Comparison of ENCODE assay signal across 1 cellular context in the genomic region with DNA sequence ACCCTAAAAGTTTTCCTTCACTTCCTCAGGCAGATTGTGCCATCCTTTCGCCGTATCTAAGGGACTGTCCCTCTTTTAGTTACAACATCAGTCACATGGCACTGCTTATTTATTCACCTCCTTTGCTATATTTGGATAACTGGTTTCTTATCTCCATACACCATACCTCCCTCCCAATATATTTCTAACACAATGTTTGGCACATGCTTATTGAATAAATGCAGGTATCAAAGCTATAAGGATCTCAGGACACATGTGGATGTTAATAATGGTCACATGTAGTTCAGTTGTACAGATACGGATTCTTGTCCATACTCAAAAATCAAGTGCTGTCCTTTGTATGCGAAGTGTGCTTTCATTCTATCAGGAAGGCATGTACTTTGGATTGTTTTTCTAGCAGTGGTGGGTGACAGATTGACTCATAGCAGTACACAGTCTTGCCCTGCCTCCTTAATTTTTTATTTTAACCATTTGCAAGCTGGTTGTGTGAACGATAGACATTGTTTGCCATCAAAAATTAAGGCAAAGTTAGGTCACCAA.
A peak's percentile ranks its signal among the peaks of the same experiment; 100 is the strongest.
TF ChIP-seq lines count a peak whose summit lies in the region.

No MANE protein-coding gene starts in this region.

TF ChIP-seq in HepG2, 621 proteins besides CTCF, POLR2A, EP300 and RAD21 (continued from another document and continues in another):
- TF ChIP-seq, protein P1, sequence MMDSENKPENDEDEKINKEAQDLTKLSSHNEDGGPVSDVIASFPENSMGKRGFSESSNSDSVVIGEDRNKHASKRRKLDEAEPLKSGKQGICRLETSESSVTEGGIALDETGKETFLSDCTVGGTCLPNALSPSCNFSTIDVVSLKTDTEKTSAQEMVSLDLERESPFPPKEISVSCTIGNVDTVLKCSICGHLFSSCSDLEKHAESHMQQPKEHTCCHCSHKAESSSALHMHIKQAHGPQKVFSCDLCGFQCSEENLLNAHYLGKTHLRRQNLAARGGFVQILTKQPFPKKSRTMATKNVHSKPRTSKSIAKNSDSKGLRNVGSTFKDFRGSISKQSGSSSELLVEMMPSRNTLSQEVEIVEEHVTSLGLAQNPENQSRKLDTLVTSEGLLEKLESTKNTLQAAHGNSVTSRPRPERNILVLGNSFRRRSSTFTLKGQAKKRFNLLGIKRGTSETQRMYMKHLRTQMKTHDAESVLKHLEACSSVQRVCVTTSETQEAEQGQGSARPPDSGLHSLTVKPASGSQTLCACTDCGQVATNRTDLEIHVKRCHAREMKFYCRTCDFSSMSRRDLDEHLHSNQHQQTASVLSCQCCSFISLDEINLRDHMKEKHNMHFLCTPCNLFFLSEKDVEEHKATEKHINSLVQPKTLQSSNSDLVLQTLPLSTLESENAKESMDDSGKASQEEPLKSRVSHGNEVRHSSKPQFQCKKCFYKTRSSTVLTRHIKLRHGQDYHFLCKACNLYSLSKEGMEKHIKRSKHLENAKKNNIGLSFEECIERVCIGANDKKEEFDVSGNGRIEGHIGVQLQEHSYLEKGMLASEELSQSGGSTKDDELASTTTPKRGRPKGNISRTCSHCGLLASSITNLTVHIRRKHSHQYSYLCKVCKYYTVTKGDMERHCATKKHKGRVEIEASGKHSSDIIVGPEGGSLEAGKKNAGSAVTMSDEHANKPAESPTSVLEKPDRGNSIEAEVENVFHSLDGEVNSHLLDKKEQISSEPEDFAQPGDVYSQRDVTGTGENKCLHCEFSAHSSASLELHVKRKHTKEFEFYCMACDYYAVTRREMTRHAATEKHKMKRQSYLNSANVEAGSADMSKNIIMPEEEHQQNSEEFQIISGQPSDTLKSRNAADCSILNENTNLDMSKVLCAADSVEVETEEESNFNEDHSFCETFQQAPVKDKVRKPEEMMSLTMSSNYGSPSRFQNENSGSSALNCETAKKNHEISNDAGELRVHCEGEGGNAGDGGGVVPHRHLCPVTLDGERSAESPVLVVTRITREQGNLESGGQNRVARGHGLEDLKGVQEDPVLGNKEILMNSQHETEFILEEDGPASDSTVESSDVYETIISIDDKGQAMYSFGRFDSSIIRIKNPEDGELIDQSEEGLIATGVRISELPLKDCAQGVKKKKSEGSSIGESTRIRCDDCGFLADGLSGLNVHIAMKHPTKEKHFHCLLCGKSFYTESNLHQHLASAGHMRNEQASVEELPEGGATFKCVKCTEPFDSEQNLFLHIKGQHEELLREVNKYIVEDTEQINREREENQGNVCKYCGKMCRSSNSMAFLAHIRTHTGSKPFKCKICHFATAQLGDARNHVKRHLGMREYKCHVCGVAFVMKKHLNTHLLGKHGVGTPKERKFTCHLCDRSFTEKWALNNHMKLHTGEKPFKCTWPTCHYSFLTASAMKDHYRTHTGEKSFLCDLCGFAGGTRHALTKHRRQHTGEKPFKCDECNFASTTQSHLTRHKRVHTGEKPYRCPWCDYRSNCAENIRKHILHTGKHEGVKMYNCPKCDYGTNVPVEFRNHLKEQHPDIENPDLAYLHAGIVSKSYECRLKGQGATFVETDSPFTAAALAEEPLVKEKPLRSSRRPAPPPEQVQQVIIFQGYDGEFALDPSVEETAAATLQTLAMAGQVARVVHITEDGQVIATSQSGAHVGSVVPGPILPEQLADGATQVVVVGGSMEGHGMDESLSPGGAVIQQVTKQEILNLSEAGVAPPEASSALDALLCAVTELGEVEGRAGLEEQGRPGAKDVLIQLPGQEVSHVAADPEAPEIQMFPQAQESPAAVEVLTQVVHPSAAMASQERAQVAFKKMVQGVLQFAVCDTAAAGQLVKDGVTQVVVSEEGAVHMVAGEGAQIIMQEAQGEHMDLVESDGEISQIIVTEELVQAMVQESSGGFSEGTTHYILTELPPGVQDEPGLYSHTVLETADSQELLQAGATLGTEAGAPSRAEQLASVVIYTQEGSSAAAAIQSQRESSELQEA (CRISPR knock-in tag; IDR thresholded peaks at IDR 0.05; ENCODE audit: not compliant biosample characterization): no peak
- TF ChIP-seq ZNF792 (CRISPR knock-in tag; IDR thresholded peaks at IDR 0.05) (0 out of 2 replicates have a peak, but pooled peaks have one; percentile 25), FOXK1 (CRISPR knock-in tag; IDR thresholded peaks at IDR 0.05; ENCODE audit: borderline replicate concordance, low read depth) (peak; percentile 49; the same call in 1 of the 2 replicates), CEBPB (IDR thresholded peaks at IDR 0.05; ENCODE audit: borderline replicate concordance, low read depth, low read length) (peak; percentile 73; the same call in 1 of the 2 replicates), STAG1 (CRISPR knock-in tag; IDR thresholded peaks at IDR 0.05) (no peak), KLF16 (CRISPR knock-in tag; IDR thresholded peaks at IDR 0.05) (0 out of 4 replicates have a peak, but pooled peaks of 1 of the 2 experiments have one; percentile 17), MIXL1 (CRISPR knock-in tag; IDR thresholded peaks at IDR 0.05) (peak; percentile 64), RCOR2 (CRISPR knock-in tag; IDR thresholded peaks at IDR 0.05) (0 out of 2 replicates have a peak, but pooled peaks have one; percentile 23), EHMT2 (IDR thresholded peaks at IDR 0.05; ENCODE audit: borderline replicate concordance, low read depth, low read length) (peak; percentile 78; the same call in 1 of the 2 replicates), TBX3 (IDR thresholded peaks at IDR 0.05; ENCODE audit: borderline replicate concordance) (peak; percentile 38; the same call in 1 of the 2 replicates), YEATS4 (CRISPR knock-in tag; IDR thresholded peaks at IDR 0.05; ENCODE audit: borderline replicate concordance) (no peak; the same call in 1 of the 2 replicates), SP5 (CRISPR knock-in tag; IDR thresholded peaks at IDR 0.05; ENCODE audit: borderline replicate concordance, low read depth) (peak; percentile 46; the same call in 1 of the 2 replicates), KMT2B (CRISPR knock-in tag; IDR thresholded peaks at IDR 0.05) (peak; percentile 39; the same call in 1 of the 2 replicates), ZNF24 (IDR thresholded peaks at IDR 0.05) (0 out of 2 replicates have a peak, but pooled peaks have one; percentile 31), ZMYM4 (CRISPR knock-in tag; IDR thresholded peaks at IDR 0.05) (peak; percentile 81), MAFG (CRISPR knock-in tag; IDR thresholded peaks at IDR 0.05) (no peak), FOXK2 (IDR thresholded peaks at IDR 0.05) (peak; percentile 36; the same call in 1 of the 2 replicates), ZKSCAN5 (CRISPR knock-in tag; IDR thresholded peaks at IDR 0.05) (0 out of 2 replicates have a peak, but pooled peaks have one; percentile 43), ZNF292 (CRISPR knock-in tag; IDR thresholded peaks at IDR 0.05; ENCODE audit: borderline replicate concordance, low read depth) (0 out of 2 replicates have a peak, but pooled peaks have one; percentile 55), ZNF761 (CRISPR knock-in tag; conservative IDR thresholded peaks at IDR 0.05) (0 out of 2 replicates have a peak, but pooled peaks have one; percentile 19), ZBTB7B (CRISPR knock-in tag; IDR thresholded peaks at IDR 0.05) (no peak), DPF2 (CRISPR knock-in tag; IDR thresholded peaks at IDR 0.05; ENCODE audit: borderline replicate concordance, low read depth) (peak; percentile 49; the same call in 1 of the 2 replicates)
- TF ChIP-seq, protein P2, sequence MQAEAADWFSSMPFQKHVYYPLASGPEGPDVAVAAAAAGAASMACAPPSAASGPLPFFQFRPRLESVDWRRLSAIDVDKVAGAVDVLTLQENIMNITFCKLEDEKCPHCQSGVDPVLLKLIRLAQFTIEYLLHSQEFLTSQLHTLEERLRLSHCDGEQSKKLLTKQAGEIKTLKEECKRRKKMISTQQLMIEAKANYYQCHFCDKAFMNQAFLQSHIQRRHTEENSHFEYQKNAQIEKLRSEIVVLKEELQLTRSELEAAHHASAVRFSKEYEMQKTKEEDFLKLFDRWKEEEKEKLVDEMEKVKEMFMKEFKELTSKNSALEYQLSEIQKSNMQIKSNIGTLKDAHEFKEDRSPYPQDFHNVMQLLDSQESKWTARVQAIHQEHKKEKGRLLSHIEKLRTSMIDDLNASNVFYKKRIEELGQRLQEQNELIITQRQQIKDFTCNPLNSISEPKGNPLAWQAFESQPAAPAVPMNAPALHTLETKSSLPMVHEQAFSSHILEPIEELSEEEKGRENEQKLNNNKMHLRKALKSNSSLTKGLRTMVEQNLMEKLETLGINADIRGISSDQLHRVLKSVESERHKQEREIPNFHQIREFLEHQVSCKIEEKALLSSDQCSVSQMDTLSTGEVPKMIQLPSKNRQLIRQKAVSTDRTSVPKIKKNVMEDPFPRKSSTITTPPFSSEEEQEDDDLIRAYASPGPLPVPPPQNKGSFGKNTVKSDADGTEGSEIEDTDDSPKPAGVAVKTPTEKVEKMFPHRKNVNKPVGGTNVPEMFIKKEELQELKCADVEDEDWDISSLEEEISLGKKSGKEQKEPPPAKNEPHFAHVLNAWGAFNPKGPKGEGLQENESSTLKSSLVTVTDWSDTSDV (CRISPR knock-in tag; IDR thresholded peaks at IDR 0.05): no peak
- TF ChIP-seq, protein P3, sequence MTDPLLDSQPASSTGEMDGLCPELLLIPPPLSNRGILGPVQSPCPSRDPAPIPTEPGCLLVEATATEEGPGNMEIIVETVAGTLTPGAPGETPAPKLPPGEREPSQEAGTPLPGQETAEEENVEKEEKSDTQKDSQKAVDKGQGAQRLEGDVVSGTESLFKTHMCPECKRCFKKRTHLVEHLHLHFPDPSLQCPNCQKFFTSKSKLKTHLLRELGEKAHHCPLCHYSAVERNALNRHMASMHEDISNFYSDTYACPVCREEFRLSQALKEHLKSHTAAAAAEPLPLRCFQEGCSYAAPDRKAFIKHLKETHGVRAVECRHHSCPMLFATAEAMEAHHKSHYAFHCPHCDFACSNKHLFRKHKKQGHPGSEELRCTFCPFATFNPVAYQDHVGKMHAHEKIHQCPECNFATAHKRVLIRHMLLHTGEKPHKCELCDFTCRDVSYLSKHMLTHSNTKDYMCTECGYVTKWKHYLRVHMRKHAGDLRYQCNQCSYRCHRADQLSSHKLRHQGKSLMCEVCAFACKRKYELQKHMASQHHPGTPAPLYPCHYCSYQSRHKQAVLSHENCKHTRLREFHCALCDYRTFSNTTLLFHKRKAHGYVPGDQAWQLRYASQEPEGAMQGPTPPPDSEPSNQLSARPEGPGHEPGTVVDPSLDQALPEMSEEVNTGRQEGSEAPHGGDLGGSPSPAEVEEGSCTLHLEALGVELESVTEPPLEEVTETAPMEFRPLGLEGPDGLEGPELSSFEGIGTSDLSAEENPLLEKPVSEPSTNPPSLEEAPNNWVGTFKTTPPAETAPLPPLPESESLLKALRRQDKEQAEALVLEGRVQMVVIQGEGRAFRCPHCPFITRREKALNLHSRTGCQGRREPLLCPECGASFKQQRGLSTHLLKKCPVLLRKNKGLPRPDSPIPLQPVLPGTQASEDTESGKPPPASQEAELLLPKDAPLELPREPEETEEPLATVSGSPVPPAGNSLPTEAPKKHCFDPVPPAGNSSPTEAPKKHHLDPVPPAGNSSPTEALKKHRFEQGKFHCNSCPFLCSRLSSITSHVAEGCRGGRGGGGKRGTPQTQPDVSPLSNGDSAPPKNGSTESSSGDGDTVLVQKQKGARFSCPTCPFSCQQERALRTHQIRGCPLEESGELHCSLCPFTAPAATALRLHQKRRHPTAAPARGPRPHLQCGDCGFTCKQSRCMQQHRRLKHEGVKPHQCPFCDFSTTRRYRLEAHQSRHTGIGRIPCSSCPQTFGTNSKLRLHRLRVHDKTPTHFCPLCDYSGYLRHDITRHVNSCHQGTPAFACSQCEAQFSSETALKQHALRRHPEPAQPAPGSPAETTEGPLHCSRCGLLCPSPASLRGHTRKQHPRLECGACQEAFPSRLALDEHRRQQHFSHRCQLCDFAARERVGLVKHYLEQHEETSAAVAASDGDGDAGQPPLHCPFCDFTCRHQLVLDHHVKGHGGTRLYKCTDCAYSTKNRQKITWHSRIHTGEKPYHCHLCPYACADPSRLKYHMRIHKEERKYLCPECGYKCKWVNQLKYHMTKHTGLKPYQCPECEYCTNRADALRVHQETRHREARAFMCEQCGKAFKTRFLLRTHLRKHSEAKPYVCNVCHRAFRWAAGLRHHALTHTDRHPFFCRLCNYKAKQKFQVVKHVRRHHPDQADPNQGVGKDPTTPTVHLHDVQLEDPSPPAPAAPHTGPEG (CRISPR knock-in tag; IDR thresholded peaks at IDR 0.05): no peak
- TF ChIP-seq, protein P4, sequence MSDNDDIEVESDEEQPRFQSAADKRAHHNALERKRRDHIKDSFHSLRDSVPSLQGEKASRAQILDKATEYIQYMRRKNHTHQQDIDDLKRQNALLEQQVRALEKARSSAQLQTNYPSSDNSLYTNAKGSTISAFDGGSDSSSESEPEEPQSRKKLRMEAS (IDR thresholded peaks at IDR 0.05): 0 out of 2 replicates have a peak, but pooled peaks have one; percentile 45
- TF ChIP-seq, protein P5, sequence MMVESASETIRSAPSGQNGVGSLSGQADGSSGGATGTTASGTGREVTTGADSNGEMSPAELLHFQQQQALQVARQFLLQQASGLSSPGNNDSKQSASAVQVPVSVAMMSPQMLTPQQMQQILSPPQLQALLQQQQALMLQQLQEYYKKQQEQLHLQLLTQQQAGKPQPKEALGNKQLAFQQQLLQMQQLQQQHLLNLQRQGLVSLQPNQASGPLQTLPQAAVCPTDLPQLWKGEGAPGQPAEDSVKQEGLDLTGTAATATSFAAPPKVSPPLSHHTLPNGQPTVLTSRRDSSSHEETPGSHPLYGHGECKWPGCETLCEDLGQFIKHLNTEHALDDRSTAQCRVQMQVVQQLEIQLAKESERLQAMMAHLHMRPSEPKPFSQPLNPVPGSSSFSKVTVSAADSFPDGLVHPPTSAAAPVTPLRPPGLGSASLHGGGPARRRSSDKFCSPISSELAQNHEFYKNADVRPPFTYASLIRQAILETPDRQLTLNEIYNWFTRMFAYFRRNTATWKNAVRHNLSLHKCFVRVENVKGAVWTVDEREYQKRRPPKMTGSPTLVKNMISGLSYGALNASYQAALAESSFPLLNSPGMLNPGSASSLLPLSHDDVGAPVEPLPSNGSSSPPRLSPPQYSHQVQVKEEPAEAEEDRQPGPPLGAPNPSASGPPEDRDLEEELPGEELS (CRISPR knock-in tag; IDR thresholded peaks at IDR 0.05): peak; percentile 77
- TF ChIP-seq, protein P6, sequence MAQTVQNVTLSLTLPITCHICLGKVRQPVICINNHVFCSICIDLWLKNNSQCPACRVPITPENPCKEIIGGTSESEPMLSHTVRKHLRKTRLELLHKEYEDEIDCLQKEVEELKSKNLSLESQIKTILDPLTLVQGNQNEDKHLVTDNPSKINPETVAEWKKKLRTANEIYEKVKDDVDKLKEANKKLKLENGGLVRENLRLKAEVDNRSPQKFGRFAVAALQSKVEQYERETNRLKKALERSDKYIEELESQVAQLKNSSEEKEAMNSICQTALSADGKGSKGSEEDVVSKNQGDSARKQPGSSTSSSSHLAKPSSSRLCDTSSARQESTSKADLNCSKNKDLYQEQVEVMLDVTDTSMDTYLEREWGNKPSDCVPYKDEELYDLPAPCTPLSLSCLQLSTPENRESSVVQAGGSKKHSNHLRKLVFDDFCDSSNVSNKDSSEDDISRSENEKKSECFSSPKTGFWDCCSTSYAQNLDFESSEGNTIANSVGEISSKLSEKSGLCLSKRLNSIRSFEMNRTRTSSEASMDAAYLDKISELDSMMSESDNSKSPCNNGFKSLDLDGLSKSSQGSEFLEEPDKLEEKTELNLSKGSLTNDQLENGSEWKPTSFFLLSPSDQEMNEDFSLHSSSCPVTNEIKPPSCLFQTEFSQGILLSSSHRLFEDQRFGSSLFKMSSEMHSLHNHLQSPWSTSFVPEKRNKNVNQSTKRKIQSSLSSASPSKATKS (CRISPR knock-in tag; IDR thresholded peaks at IDR 0.05): 0 out of 2 replicates have a peak, but pooled peaks have one; percentile 42
